ENCODE assay signal across 2 cellular contexts in genomic region chr12:14244876-14245669, GRCh38.
TF ChIP-seq lines count a peak whose summit lies in the region.

No MANE protein-coding gene starts in this region.

TF ChIP-seq in GM23338, 12 proteins besides CTCF, POLR2A, EP300 and RAD21:
- TF ChIP-seq, protein P1, sequence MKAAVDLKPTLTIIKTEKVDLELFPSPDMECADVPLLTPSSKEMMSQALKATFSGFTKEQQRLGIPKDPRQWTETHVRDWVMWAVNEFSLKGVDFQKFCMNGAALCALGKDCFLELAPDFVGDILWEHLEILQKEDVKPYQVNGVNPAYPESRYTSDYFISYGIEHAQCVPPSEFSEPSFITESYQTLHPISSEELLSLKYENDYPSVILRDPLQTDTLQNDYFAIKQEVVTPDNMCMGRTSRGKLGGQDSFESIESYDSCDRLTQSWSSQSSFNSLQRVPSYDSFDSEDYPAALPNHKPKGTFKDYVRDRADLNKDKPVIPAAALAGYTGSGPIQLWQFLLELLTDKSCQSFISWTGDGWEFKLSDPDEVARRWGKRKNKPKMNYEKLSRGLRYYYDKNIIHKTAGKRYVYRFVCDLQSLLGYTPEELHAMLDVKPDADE (IDR thresholded peaks at IDR 0.05), result peak; percentile 53
- TF ChIP-seq STAT1 (IDR thresholded peaks at IDR 0.05; ENCODE audit: unreplicated experiment), result no peak
- no peak for TF ChIP-seq EZH2 (IDR thresholded peaks at IDR 0.05; ENCODE audit: low read depth, unreplicated experiment)
- peak; percentile 66 for TF ChIP-seq NANOG (IDR thresholded peaks at IDR 0.05; ENCODE audit: borderline replicate concordance)

TF ChIP-seq in endothelial cell of umbilical vein, 7 proteins besides CTCF, POLR2A, EP300 and RAD21 (continued from another document):
- TF ChIP-seq JUN (IDR thresholded peaks at IDR 0.05; ENCODE audit: borderline replicate concordance, insufficient read depth, insufficient read length, low read depth) (no peak), MAX (IDR thresholded peaks at IDR 0.05; ENCODE audit: insufficient read depth, insufficient read length) (no peak), EZH2 (IDR thresholded peaks at IDR 0.05; ENCODE audit: borderline replicate concordance, low read depth, low read length, severe bottlenecking) (no peak), POLR2AphosphoS5 (IDR thresholded peaks at IDR 0.05; ENCODE audit: insufficient read depth, low read depth, low read length) (no peak), GATA2 (IDR thresholded peaks at IDR 0.05; ENCODE audit: insufficient read depth, insufficient read length, low read depth, low read length) (no peak), MYC (IDR thresholded peaks at IDR 0.05; ENCODE audit: low read depth, low read length) (no peak)
